Comparison of ENCODE assay signal across 8 cellular contexts in genomic region chr9:134024828-134025605, GRCh38. TPM values are rescaled to one million over a fixed set of nuclear protein-coding genes. Genes with fewer than 3 reads are reported as not detected.
A peak's percentile ranks its signal among the peaks of the same experiment; 100 is the strongest.
DNase-seq lines count a peak whose midpoint lies in the region; ATAC-seq and TF ChIP-seq lines count a peak whose summit lies in the region.

BRD3OS (plus strand) TSS chr9:134025481; CDS start chr9:134026748, 1,267 bp downstream.

- no TSS peak for BruUV-seq in A673 (replicated peaks; lab: Mats Ljungman, UMichigan)

- H3K4me1 Mint-ChIP-seq in activated B cell treated with CpG ODN at 0.5 μM for 24 hours, result peaks cover 16% of the 10 kb centered on the region
- H3K4me1 Mint-ChIP-seq in immature natural killer cell, result peaks cover 14 to 23% of the 10 kb centered on the region in 2 donors

- H3K27ac Mint-ChIP-seq in activated B cell treated with CpG ODN at 0.5 μM for 24 hours, result peak within 1 kb of the TSS; percentile 61
- H3K27ac Mint-ChIP-seq in immature natural killer cell, result peak within 1 kb of the TSS; percentile 31 to 77 (median 66)

- no peaks in the 10 kb centered on the region for H3K36me3 ChIP-seq in A673 (ENCODE audit: insufficient read depth, low read length, poor library complexity, severe bottlenecking)

- no peaks in the 10 kb centered on the region for H3K9me3 Mint-ChIP-seq in activated B cell treated with CpG ODN at 0.5 μM for 24 hours
- no peaks in the 10 kb centered on the region for H3K9me3 Mint-ChIP-seq in immature natural killer cell

- intact Hi-C loops in A673 (cut with micrococcal nuclease; ENCODE audit: unreplicated experiment), result no loop called here
- intact Hi-C loops in activated B cell treated with CpG ODN at 0.5 μM for 24 hours (cut with micrococcal nuclease), result loop anchor here (1.0 to 10.0 kb wide), 10 partner anchors 33 to 650 kb away; partner anchors contain the start of genes BRD3, CACFD1, RNU6ATAC and STKLD1

- no peaks in the 10 kb centered on the region for H3K9me3 ChIP-seq in A673 (ENCODE audit: low read depth, low read length, poor library complexity, severe bottlenecking)

- POLR2A ChIA-PET in A673 (lab: Charles Lee; ENCODE audit: low non-redundant PET) (interaction anchor here (0.6 to 0.8 kb wide), 5 partner anchors 68 to 950 kb away, joined by 3 to 15 read pairs (median 5); partner anchors contain the start of gene WDR5), activated B cell treated with CpG ODN at 0.5 μM for 24 hours (lab: Charles Lee) (interaction anchor here (0.6 to 1.5 kb wide), 8 partner anchors 31 to 677 kb away, joined by 3 to 7 read pairs (median 4); partner anchors contain the start of genes MED22, RPL7A and WDR5)

- peaks cover 16% of the 10 kb centered on the region for H3K36me3 Mint-ChIP-seq in activated B cell treated with CpG ODN at 0.5 μM for 24 hours (ENCODE audit: low read depth)
- no peaks in the 10 kb centered on the region for H3K36me3 Mint-ChIP-seq in immature natural killer cell

- no peaks in the 10 kb centered on the region for H3K27me3 ChIP-seq in A673 (replicated peaks; ENCODE audit: insufficient read depth, low read depth, low read length, poor library complexity)

- peak; percentile 99 for DNase-seq in A673 (ENCODE audit: low spot score)
- DNase-seq in NCI-H226, result peak; percentile 94
- DNase-seq in activated B cell treated with CpG ODN at 0.5 μM for 24 hours, result peak; percentile 85
- peak; percentile 64 to 100 (median 97) for DNase-seq in caudate nucleus (lab: John Stamatoyannopoulos, UW)
- peak; percentile 88 to 92 (median 91) for DNase-seq in immature natural killer cell
- DNase-seq in smooth muscle cell of the brain vasculature (ENCODE audit: low read depth, low spot score), result peak; percentile 99

- H3K4me1 ChIP-seq in A673 (ENCODE audit: insufficient read depth, low read length, poor library complexity, severe bottlenecking), result no peaks in the 10 kb centered on the region

- H3K4me3 ChIP-seq in A673 (ENCODE audit: low read depth, low read length, poor library complexity, severe bottlenecking), result peak within 1 kb of the TSS; percentile 92

- CTCF ChIA-PET in A673 (lab: Charles Lee), result interaction anchor here (0.6 to 0.7 kb wide), 4 partner anchors 30 to 410 kb away, joined by 4 to 7 read pairs (median 4); no protein-coding TSS in a partner anchor
- CTCF ChIA-PET in activated B cell treated with CpG ODN at 0.5 μM for 24 hours (lab: Charles Lee), result interaction anchor here (1.3 to 1.9 kb wide), 2 partner anchors 44 to 243 kb away, joined by 4 to 9 read pairs; no protein-coding TSS in a partner anchor

- peak; percentile 78 for ATAC-seq in GM18907 (IDR thresholded peaks at IDR 0.05; ENCODE audit: unreplicated experiment)
- ATAC-seq in HG03175 (IDR thresholded peaks at IDR 0.05; ENCODE audit: unreplicated experiment), result peak; percentile 85
- peak; percentile 94 for ATAC-seq in activated B cell treated with CpG ODN at 0.5 μM for 24 hours (ENCODE audit: low read depth)

- H3K4me3 Mint-ChIP-seq in activated B cell treated with CpG ODN at 0.5 μM for 24 hours (peak within 1 kb of the TSS; percentile 83), immature natural killer cell (peak within 1 kb of the TSS; percentile 71 to 82 (median 75))

- TF ChIP-seq CTCF in A673 (conservative IDR thresholded peaks at IDR 0.05; ENCODE audit: low read depth, low read length), result no peak
- TF ChIP-seq CTCF in activated B cell treated with CpG ODN at 0.5 μM for 24 hours (IDR thresholded peaks at IDR 0.05), result no peak

- peak within 1 kb of the TSS; percentile 63 for H3K27ac ChIP-seq in A673 (ENCODE audit: low read depth, low read length, poor library complexity, severe bottlenecking)
- peak within 1 kb of the TSS; percentile 41 for H3K27ac ChIP-seq in caudate nucleus (ENCODE audit: low read depth, low read length)

- H3K27me3 Mint-ChIP-seq in activated B cell treated with CpG ODN at 0.5 μM for 24 hours, result no peaks in the 10 kb centered on the region
- peaks cover 0 to 6% (median 0%) of the 10 kb centered on the region in 3 donors for H3K27me3 Mint-ChIP-seq in immature natural killer cell (ENCODE audit: low read depth in 3 of 3)

RNA-seq across cellular contexts. Expression of gene BRD3OS, which starts in this region (rescaled TPM):
- total RNA-seq in A673 (2021), result 13.5 and 22.2 TPM in 2 replicates
- 17.3 and 19.3 TPM in 2 replicates for total RNA-seq in activated B cell treated with CpG ODN at 0.5 μM for 24 hours
- 10 to 100 TPM; 13.7 to 14.9 (median 13.8) TPM for polyA plus RNA-seq in immature natural killer cell

Comparison
In these comparisons a context has a peak if more than half of its experiments do, and no peak if none do; other contexts are left out.
1. Peak in every context shown above with its lines: DNase-seq, ATAC-seq, H3K4me3 ChIP-seq and H3K27ac ChIP-seq.